7 cellular contexts compared by ENCODE assay signal in the genomic region with DNA sequence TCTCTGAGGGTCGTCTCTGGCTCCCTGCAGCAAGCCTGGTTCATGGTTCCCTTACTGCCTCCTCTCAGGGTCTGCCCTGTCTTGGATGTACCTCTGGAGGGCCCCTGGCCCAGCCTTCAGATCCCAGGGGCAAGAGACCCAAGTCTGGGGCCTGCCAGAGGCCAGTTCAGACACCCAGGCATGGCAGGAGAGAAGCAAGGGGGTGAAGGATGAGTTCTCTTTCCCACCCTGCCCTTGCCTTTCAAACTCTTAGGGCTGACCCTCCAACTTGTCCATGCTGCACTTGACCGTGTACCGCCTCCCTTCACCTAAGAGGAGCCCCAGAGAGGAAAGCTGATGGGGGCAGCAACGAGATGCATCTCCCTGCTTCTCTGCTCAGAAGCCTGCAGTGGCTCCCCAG. TPM values are rescaled to one million over a fixed set of nuclear protein-coding genes. Genes with fewer than 3 reads are reported as not detected.
"Had no signal": no experiment of that assay in that cellular context is flagged by ENCODE, and none has a peak within 500 bp of the region (broad histone marks: within the 10 kb centered on the region; RNA-seq: fewer than 3 reads in every experiment).

No MANE protein-coding gene starts in this region.

- ATAC-seq: HepG2, K562 had no signal

- H3K4me3 ChIP-seq: K562 had no signal

- DNase-seq: IMR-90, KBM-7 had no signal

- H3K27ac ChIP-seq: HL-60 had no signal

RNA-seq across cellular contexts. Expression of a gene that starts 4.2 kb away (rescaled TPM):
- total RNA-seq: HepG2, HT-29, HT1080, IMR-90 had no signal
